In genomic region chr19:19732579-19733501, GRCh38 we compare ENCODE assay signal across 1 cellular context.
A peak's percentile ranks its signal among the peaks of the same experiment; 100 is the strongest.
TF ChIP-seq lines count a peak whose summit lies in the region.

TSS of gene ZNF14 (minus strand) at chr19:19733112. CDS start at chr19:19732958, 154 bp downstream.

TF ChIP-seq in HepG2, 621 proteins besides CTCF, POLR2A, EP300 and RAD21 (continued from another document and continues in another):
- TF ChIP-seq CSRNP2 (CRISPR knock-in tag; conservative IDR thresholded peaks at IDR 0.05; ENCODE audit: low read depth) (no peak), ZNF7 (CRISPR knock-in tag; IDR thresholded peaks at IDR 0.05) (no peak), ZBTB1 (CRISPR knock-in tag; IDR thresholded peaks at IDR 0.05; ENCODE audit: borderline replicate concordance) (no peak), ATRX (CRISPR knock-in tag; IDR thresholded peaks at IDR 0.05; ENCODE audit: borderline replicate concordance) (no peak), MAFF (IDR thresholded peaks at IDR 0.05; ENCODE audit: low read depth, low read length) (no peak), ZNF18 (CRISPR knock-in tag; IDR thresholded peaks at IDR 0.05; ENCODE audit: insufficient replicate concordance) (no peak), ZNF510 (CRISPR knock-in tag; IDR thresholded peaks at IDR 0.05; ENCODE audit: low read depth) (no peak), TOPORS (CRISPR knock-in tag; IDR thresholded peaks at IDR 0.05) (0 out of 2 replicates have a peak, but pooled peaks have one; percentile 35), SMAD9 (CRISPR knock-in tag; IDR thresholded peaks at IDR 0.05) (no peak), ZNF766 (CRISPR knock-in tag; IDR thresholded peaks at IDR 0.05; ENCODE audit: borderline replicate concordance) (peak; percentile 80; the same call in 1 of the 2 replicates), KIAA2018 (CRISPR knock-in tag; IDR thresholded peaks at IDR 0.05; ENCODE audit: borderline replicate concordance) (no peak), DNMT3B (CRISPR knock-in tag; conservative IDR thresholded peaks at IDR 0.05) (no peak), ZNF639 (CRISPR knock-in tag; conservative IDR thresholded peaks at IDR 0.05) (no peak), HOXA7 (CRISPR knock-in tag; IDR thresholded peaks at IDR 0.05) (no peak), ARID4A (CRISPR knock-in tag; IDR thresholded peaks at IDR 0.05; ENCODE audit: borderline replicate concordance) (peak; percentile 85), ADNP (CRISPR knock-in tag; IDR thresholded peaks at IDR 0.05) (no peak), MYC (CRISPR knock-in tag; IDR thresholded peaks at IDR 0.05; ENCODE audit: borderline replicate concordance) (peak; percentile 36; the same call in 1 of the 2 replicates), BCL3 (CRISPR knock-in tag; IDR thresholded peaks at IDR 0.05) (peak; percentile 75; the same call in 1 of the 2 replicates), NFE2L2 (IDR thresholded peaks at IDR 0.05; ENCODE audit: low read length) (no peak), ZNF549 (CRISPR knock-in tag; IDR thresholded peaks at IDR 0.05) (no peak), PAF1 (CRISPR knock-in tag; IDR thresholded peaks at IDR 0.05) (no peak), MATR3 (CRISPR knock-in tag; IDR thresholded peaks at IDR 0.05) (no peak), ZNF496 (CRISPR knock-in tag; IDR thresholded peaks at IDR 0.05; ENCODE audit: insufficient replicate concordance) (no peak), NR3C1 (CRISPR knock-in tag; IDR thresholded peaks at IDR 0.05) (no peak), ZBTB37 (CRISPR knock-in tag; IDR thresholded peaks at IDR 0.05) (no peak), STAT5B (CRISPR knock-in tag; IDR thresholded peaks at IDR 0.05) (no peak), BCL6 (CRISPR knock-in tag; IDR thresholded peaks at IDR 0.05) (no peak), RBM39 (IDR thresholded peaks at IDR 0.05; ENCODE audit: low read depth, low read length, poor library complexity, severe bottlenecking) (peak; percentile 82), GABPA (IDR thresholded peaks at IDR 0.05; ENCODE audit: low read depth, low read length) (no peak; the same call in 1 of the 2 replicates), GABPA (CRISPR knock-in tag; IDR thresholded peaks at IDR 0.05; ENCODE audit: low read depth) (peak; percentile 60), TOE1 (CRISPR knock-in tag; IDR thresholded peaks at IDR 0.05) (no peak), DRAP1 (CRISPR knock-in tag; IDR thresholded peaks at IDR 0.05) (peak; percentile 93), ZNF670 (CRISPR knock-in tag; IDR thresholded peaks at IDR 0.05; ENCODE audit: borderline replicate concordance) (0 out of 2 replicates have a peak, but pooled peaks have one; percentile 25), ZNF569 (CRISPR knock-in tag; IDR thresholded peaks at IDR 0.05; ENCODE audit: borderline replicate concordance) (no peak), KLF6 (CRISPR knock-in tag; IDR thresholded peaks at IDR 0.05) (no peak), ZNF343 (CRISPR knock-in tag; IDR thresholded peaks at IDR 0.05) (no peak), MTF2 (CRISPR knock-in tag; IDR thresholded peaks at IDR 0.05; ENCODE audit: borderline replicate concordance) (no peak), ZNF800 (CRISPR knock-in tag; IDR thresholded peaks at IDR 0.05) (peak; percentile 57; the same call in 1 of the 2 replicates), SOX6 (IDR thresholded peaks at IDR 0.05) (no peak), SOX6 (CRISPR knock-in tag; IDR thresholded peaks at IDR 0.05) (no peak), ZFP1 (CRISPR knock-in tag; IDR thresholded peaks at IDR 0.05) (no peak)
